28 cellular contexts compared by ENCODE assay signal in the genomic region with DNA sequence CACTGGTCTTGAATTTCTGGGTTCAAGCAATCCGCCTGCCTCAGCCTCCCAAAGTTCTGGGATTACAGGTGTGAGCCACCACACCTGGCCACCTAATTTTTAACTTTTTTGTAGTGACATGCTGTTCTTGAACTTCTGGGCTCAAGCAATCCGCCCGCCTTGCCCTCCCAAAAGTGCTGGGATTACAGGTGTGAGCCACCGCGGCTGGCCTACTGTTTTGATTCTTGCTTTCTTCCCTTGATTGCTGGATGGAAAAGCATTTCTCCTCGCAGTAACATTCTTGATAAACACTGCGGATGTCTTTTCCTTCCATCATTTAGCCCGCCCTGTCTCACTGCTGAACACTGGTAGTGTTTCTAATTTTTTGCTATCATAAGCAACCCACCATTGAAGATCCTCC.
"Had no signal": no experiment of that assay in that cellular context is flagged by ENCODE, and none has a peak within 500 bp of the region (broad histone marks: within the 10 kb centered on the region; RNA-seq: fewer than 3 reads in every experiment).

No MANE protein-coding gene starts in this region.

- H3K27me3 Mint-ChIP-seq: stimulated activated memory B cell treated with anti-CD40 and anti-IgM and Interleukin-4, amounts not matched to agents 10 μg/mL and 1 μg/mL and 100 μg/mL, for 72 hours; stimulated activated naive B cell treated with anti-CD40 and anti-IgM and Interleukin-4, amounts not matched to agents 10 μg/mL and 1 μg/mL and 100 μg/mL, for 72 hours; stimulated activated naive CD8-positive, alpha-beta T cell treated with anti-CD3 and anti-CD28 coated beads, Interleukin-15, amount 100 ng/mL, for 72 hours; stimulated activated naive CD8-positive, alpha-beta T cell treated with anti-CD3 and anti-CD28 coated beads, Interleukin-15, Interleukin-2, amounts not matched to agents 100 ng/mL and 50 ng/mL, for 24 hours; type B pancreatic cell had no signal

- DNase-seq: stimulated activated CD4-positive, alpha-beta T cell treated with anti-CD3 and anti-CD28 coated beads, Interleukin-2, amount 100 ng/mL, for 48 hours; stimulated activated CD4-positive, alpha-beta T cell treated with anti-CD3 and anti-CD28 coated beads, Interleukin-4, amount 100 ng/mL, for 1 hour; stimulated activated CD4-positive, alpha-beta T cell treated with anti-CD3 and anti-CD28 coated beads, Interleukin-4, amount 100 ng/mL, for 24 hours; stimulated activated CD4-positive, alpha-beta T cell treated with anti-CD3 and anti-CD28 coated beads, Interleukin-4, amount 100 ng/mL, for 4 hours; stimulated activated CD8-positive, alpha-beta memory T cell treated with anti-CD3 and anti-CD28 coated beads, Interleukin-4, amount 100 ng/mL, for 48 hours; stimulated activated naive B cell treated with anti-CD40 and anti-IgM and Interleukin-4, amounts not matched to agents 10 μg/mL and 1 μg/mL and 100 μg/mL, for 72 hours; stimulated activated naive CD4-positive, alpha-beta T cell; stimulated activated naive CD4-positive, alpha-beta T cell treated with Interleukin-2 at 50 U/mL for 16 hours; stimulated activated naive CD8-positive, alpha-beta T cell treated with anti-CD3 and anti-CD28 coated beads, Interleukin-15, amount 100 ng/mL, for 72 hours; stimulated activated naive CD8-positive, alpha-beta T cell treated with anti-CD3 and anti-CD28 coated beads, Interleukin-15, Interleukin-2, amounts not matched to agents 100 U/mL and 50 U/mL, for 24 hours; stomach; substantia nigra; testis; thyroid gland; tibial artery; transverse colon; trophoblast cell; upper lobe of left lung; upper lobe of right lung; uterus had no signal

- H3K9me3 ChIP-seq: stomach, suprapubic skin, testis, thoracic aorta, thyroid gland, tibial artery, tibial nerve, transverse colon, upper lobe of left lung, upper lobe of right lung, uterus, vagina had no signal

- H3K36me3 ChIP-seq: suprapubic skin, thoracic aorta, transverse colon, upper lobe of right lung, uterus, vagina had no signal

- H3K27ac ChIP-seq: stomach, suprapubic skin, testis, thoracic aorta, thyroid gland, tibial artery, tibial nerve, transverse colon, upper lobe of left lung, upper lobe of right lung, uterus, vagina had no signal

- H3K4me1 Mint-ChIP-seq: stimulated activated effector memory CD8-positive, alpha-beta T cell treated with anti-CD3 and anti-CD28 coated beads, Interleukin-12 subunit alpha, Interleukin-12 subunit beta, amount 100 ng/mL, for 72 hours; stimulated activated memory B cell treated with anti-CD40 and anti-IgM and Interleukin-4, amounts not matched to agents 10 μg/mL and 1 μg/mL and 100 μg/mL, for 72 hours; stimulated activated naive B cell treated with anti-CD40 and anti-IgM and Interleukin-4, amounts not matched to agents 10 μg/mL and 1 μg/mL and 100 μg/mL, for 72 hours had no signal

- H3K27ac Mint-ChIP-seq: stimulated activated effector memory CD8-positive, alpha-beta T cell treated with anti-CD3 and anti-CD28 coated beads, Interleukin-12 subunit alpha, Interleukin-12 subunit beta, amount 100 ng/mL, for 72 hours; stimulated activated memory B cell treated with anti-CD40 and anti-IgM and Interleukin-4, amounts not matched to agents 10 μg/mL and 1 μg/mL and 100 μg/mL, for 72 hours; stimulated activated naive B cell treated with anti-CD40 and anti-IgM and Interleukin-4, amounts not matched to agents 10 μg/mL and 1 μg/mL and 100 μg/mL, for 72 hours; type B pancreatic cell had no signal

- H3K9me3 Mint-ChIP-seq: stimulated activated effector memory CD8-positive, alpha-beta T cell treated with anti-CD3 and anti-CD28 coated beads, Interleukin-12 subunit alpha, Interleukin-12 subunit beta, amount 100 ng/mL, for 72 hours; stimulated activated memory B cell treated with anti-CD40 and anti-IgM and Interleukin-4, amounts not matched to agents 10 μg/mL and 1 μg/mL and 100 μg/mL, for 72 hours; stimulated activated naive B cell treated with anti-CD40 and anti-IgM and Interleukin-4, amounts not matched to agents 10 μg/mL and 1 μg/mL and 100 μg/mL, for 72 hours; stimulated activated naive CD8-positive, alpha-beta T cell treated with anti-CD3 and anti-CD28 coated beads, Interleukin-15, amount 100 ng/mL, for 72 hours; stimulated activated naive CD8-positive, alpha-beta T cell treated with anti-CD3 and anti-CD28 coated beads, Interleukin-15, Interleukin-2, amounts not matched to agents 100 ng/mL and 50 ng/mL, for 24 hours; type B pancreatic cell had no signal

- H3K4me3 ChIP-seq: stomach, suprapubic skin, testis, thoracic aorta, thyroid gland, tibial artery, tibial nerve, transverse colon, upper lobe of left lung, upper lobe of right lung, uterus, vagina had no signal

- H3K4me3 Mint-ChIP-seq: stimulated activated effector memory CD8-positive, alpha-beta T cell treated with anti-CD3 and anti-CD28 coated beads, Interleukin-12 subunit alpha, Interleukin-12 subunit beta, amount 100 ng/mL, for 72 hours; stimulated activated memory B cell treated with anti-CD40 and anti-IgM and Interleukin-4, amounts not matched to agents 10 μg/mL and 1 μg/mL and 100 μg/mL, for 72 hours; stimulated activated naive B cell treated with anti-CD40 and anti-IgM and Interleukin-4, amounts not matched to agents 10 μg/mL and 1 μg/mL and 100 μg/mL, for 72 hours; stimulated activated naive CD8-positive, alpha-beta T cell treated with anti-CD3 and anti-CD28 coated beads, Interleukin-15, amount 100 ng/mL, for 72 hours; stimulated activated naive CD8-positive, alpha-beta T cell treated with anti-CD3 and anti-CD28 coated beads, Interleukin-15, Interleukin-2, amounts not matched to agents 100 ng/mL and 50 ng/mL, for 24 hours; type B pancreatic cell had no signal

- ATAC-seq: stimulated activated effector memory CD8-positive, alpha-beta T cell treated with anti-CD3 and anti-CD28 coated beads, Interleukin-12 subunit alpha, Interleukin-12 subunit beta, amount 100 ng/mL, for 72 hours; stimulated activated memory B cell treated with anti-CD40 and anti-IgM and Interleukin-4, amounts not matched to agents 10 μg/mL and 1 μg/mL and 100 μg/mL, for 72 hours; stimulated activated naive B cell treated with anti-CD40 and anti-IgM and Interleukin-4, amounts not matched to agents 10 μg/mL and 1 μg/mL and 100 μg/mL, for 72 hours; stimulated activated naive CD8-positive, alpha-beta T cell treated with anti-CD3 and anti-CD28 coated beads, Interleukin-15, amount 100 ng/mL, for 72 hours; stimulated activated naive CD8-positive, alpha-beta T cell treated with anti-CD3 and anti-CD28 coated beads, Interleukin-15, Interleukin-2, amounts not matched to agents 100 U/mL and 50 U/mL, for 24 hours; upper lobe of right lung had no signal

- H3K27me3 ChIP-seq: stomach, suprapubic skin, testis, thyroid gland, tibial artery, tibial nerve, transverse colon, upper lobe of left lung, upper lobe of right lung, uterus, vagina had no signal

- H3K4me1 ChIP-seq: stomach, testis, thyroid gland, transverse colon, upper lobe of left lung, upper lobe of right lung had no signal
